In genomic region chr13:55571237-55571867, GRCh38 we compare ENCODE assay signal across 28 cellular contexts.
"Had no signal": no experiment of that assay in that cellular context is flagged by ENCODE, and none has a peak within 500 bp of the region (broad histone marks: within the 10 kb centered on the region; RNA-seq: fewer than 3 reads in every experiment).

No MANE protein-coding gene starts in this region.

- H3K27me3 ChIP-seq: brain microvascular endothelial cell, dorsolateral prefrontal cortex, esophagus muscularis mucosa, foreskin keratinocyte, gastrocnemius medialis, heart left ventricle had no signal

- H3K27ac Mint-ChIP-seq: activated CD4-positive, alpha-beta memory T cell treated with anti-CD3 and anti-CD28 coated beads for 36 hours; activated CD4-positive, alpha-beta T cell treated with anti-CD3 and anti-CD28 coated beads for 36 hours; activated CD4-positive, alpha-beta T cell treated with anti-CD3 and anti-CD28 coated beads, Interleukin-2, amount 10 ng/mL, durations not matched to agents 24 days and 14 days; activated naive CD8-positive, alpha-beta T cell; activated T-helper 17 cell treated with anti-CD3 and anti-CD28 coated beads, Interleukin-2, amount 50 U/mL, for 72 hours; dendritic cell treated with granulocyte-macrophage colony-stimulating factor and Interleukin-4, amounts not matched to agents 40 ng/mL and 50 ng/mL, for 4 days had no signal

- H3K9me3 ChIP-seq: esophagus muscularis mucosa, gastrocnemius medialis, heart left ventricle had no signal

- H3K4me1 Mint-ChIP-seq: activated CD4-positive, alpha-beta T cell treated with anti-CD3 and anti-CD28 coated beads for 36 hours; activated CD4-positive, alpha-beta T cell treated with anti-CD3 and anti-CD28 coated beads, Interleukin-2, amount 10 ng/mL, durations not matched to agents 24 days and 14 days; activated T-helper 17 cell treated with anti-CD3 and anti-CD28 coated beads, Interleukin-2, amount 50 U/mL, for 72 hours; central memory CD8-positive, alpha-beta T cell had no signal

- H3K4me3 ChIP-seq: coronary artery, dorsolateral prefrontal cortex, esophagus muscularis mucosa, gastrocnemius medialis, heart left ventricle had no signal

- H3K27ac ChIP-seq: brain microvascular endothelial cell, coronary artery, dorsolateral prefrontal cortex, esophagus muscularis mucosa, foreskin keratinocyte, gastrocnemius medialis, heart left ventricle, WERI-Rb-1 had no signal

- ATAC-seq: activated CD4-positive, alpha-beta T cell treated with anti-CD3 and anti-CD28 coated beads for 36 hours; activated T-cell treated with anti-CD3 and anti-CD28 coated beads, Interleukin-2, amount 50 U/mL, for 4 hours; activated T-helper 17 cell treated with anti-CD3 and anti-CD28 coated beads, Interleukin-2, amount 50 U/mL, for 72 hours; foreskin keratinocyte; gastrocnemius medialis; heart left ventricle had no signal

- H3K4me3 Mint-ChIP-seq: activated CD4-positive, alpha-beta memory T cell treated with anti-CD3 and anti-CD28 coated beads for 36 hours; activated CD4-positive, alpha-beta T cell treated with anti-CD3 and anti-CD28 coated beads for 36 hours; activated CD4-positive, alpha-beta T cell treated with anti-CD3 and anti-CD28 coated beads, Interleukin-2, amount 10 ng/mL, durations not matched to agents 24 days and 14 days; activated naive CD8-positive, alpha-beta T cell; activated T-cell treated with anti-CD3 and anti-CD28 coated beads, Interleukin-2, amount 50 U/mL, for 4 hours; activated T-helper 17 cell treated with anti-CD3 and anti-CD28 coated beads, Interleukin-2, amount 50 U/mL, for 72 hours; central memory CD8-positive, alpha-beta T cell; dendritic cell treated with granulocyte-macrophage colony-stimulating factor and Interleukin-4, amounts not matched to agents 40 ng/mL and 50 ng/mL, for 4 days had no signal

- H3K9me3 Mint-ChIP-seq: activated CD4-positive, alpha-beta T cell treated with anti-CD3 and anti-CD28 coated beads, Interleukin-2, amount 10 ng/mL, durations not matched to agents 24 days and 14 days; activated T-cell treated with anti-CD3 and anti-CD28 coated beads, Interleukin-2, amount 50 U/mL, for 4 hours; dendritic cell treated with granulocyte-macrophage colony-stimulating factor and Interleukin-4, amounts not matched to agents 40 ng/mL and 50 ng/mL, for 4 days had no signal

- DNase-seq: activated CD4-positive, alpha-beta memory T cell treated with anti-CD3 and anti-CD28 coated beads for 36 hours; activated CD4-positive, alpha-beta T cell treated with anti-CD3 and anti-CD28 coated beads for 36 hours; activated CD4-positive, alpha-beta T cell treated with anti-CD3 and anti-CD28 coated beads, Interleukin-2, amount 10 ng/mL, durations not matched to agents 24 days and 14 days; activated CD4-positive, CD25-positive, alpha-beta regulatory T cell; activated CD4-positive, CD25-positive, alpha-beta regulatory T cell treated with anti-CD3 and anti-CD28 coated beads, Interleukin-2, amount 50 U/mL, for 72 hours; activated effector memory CD4-positive, alpha-beta T cell treated with Interleukin-2 at 50 U/mL for 16 hours; activated gamma-delta T cell treated with Interleukin-2 at 50 U/mL for 16 hours; activated naive CD4-positive, alpha-beta T cell treated with anti-CD3 and anti-CD28 coated beads, Interleukin-2, amount 50 U/mL, for 16 hours; activated naive CD4-positive, alpha-beta T cell treated with Interleukin-2 at 50 U/mL for 16 hours; activated T-cell treated with anti-CD3 and anti-CD28 coated beads, Interleukin-2, amount 50 U/mL, for 4 hours; amniotic stem cell; anterior cingulate cortex; brain microvascular endothelial cell; dorsolateral prefrontal cortex; effector memory CD4-positive, alpha-beta T cell; erythroblast; foreskin keratinocyte; gastrocnemius medialis; glutamatergic neuron; heart left ventricle; T-helper 2 cell; WERI-Rb-1 had no signal

- H3K36me3 ChIP-seq: brain microvascular endothelial cell, esophagus muscularis mucosa, gastrocnemius medialis, heart left ventricle, WERI-Rb-1 had no signal

- H3K4me1 ChIP-seq: esophagus muscularis mucosa, foreskin keratinocyte, gastrocnemius medialis, heart left ventricle had no signal

- H3K27me3 Mint-ChIP-seq: activated CD4-positive, alpha-beta memory T cell treated with anti-CD3 and anti-CD28 coated beads for 36 hours; activated CD4-positive, alpha-beta T cell treated with anti-CD3 and anti-CD28 coated beads for 36 hours; activated CD4-positive, alpha-beta T cell treated with anti-CD3 and anti-CD28 coated beads, Interleukin-2, amount 10 ng/mL, durations not matched to agents 24 days and 14 days; activated naive CD8-positive, alpha-beta T cell; activated T-helper 17 cell treated with anti-CD3 and anti-CD28 coated beads, Interleukin-2, amount 50 U/mL, for 72 hours; central memory CD8-positive, alpha-beta T cell; dendritic cell treated with granulocyte-macrophage colony-stimulating factor and Interleukin-4, amounts not matched to agents 40 ng/mL and 50 ng/mL, for 4 days had no signal

- H3K36me3 Mint-ChIP-seq: activated CD4-positive, alpha-beta memory T cell treated with anti-CD3 and anti-CD28 coated beads for 36 hours; activated naive CD8-positive, alpha-beta T cell had no signal
